ENCODE assay signal across 18 cellular contexts in genomic region chr2:132373391-132374135, GRCh38. TPM values are rescaled to one million over a fixed set of nuclear protein-coding genes. Genes with fewer than 3 reads are reported as not detected.
DNase-seq lines count a peak whose midpoint lies in the region; ATAC-seq and TF ChIP-seq lines count a peak whose summit lies in the region.
"Had no signal": no experiment of that assay in that cellular context is flagged by ENCODE, and none has a peak within 500 bp of the region (broad histone marks: within the 10 kb centered on the region; RNA-seq: fewer than 3 reads in every experiment).

No MANE protein-coding gene starts in this region.

- H3K36me3 Mint-ChIP-seq in neural crest cell (ENCODE audit: low read depth): no peaks in the 10 kb centered on the region

- no peaks in the 10 kb centered on the region for H3K27me3 Mint-ChIP-seq in neural crest cell (ENCODE audit: low read depth)

- H3K4me3 Mint-ChIP-seq in neural crest cell: no peak overlapping the region
- H3K4me3 Mint-ChIP-seq: H9 had no signal

- H3K4me3 ChIP-seq in RWPE2 (ENCODE audit: severe bottlenecking): no peak overlapping the region
- no peak overlapping the region for H3K4me3 ChIP-seq in colonic mucosa
- H3K4me3 ChIP-seq: K562 had no signal

- no peaks in the 10 kb centered on the region for H3K9me3 ChIP-seq in RWPE2 (ENCODE audit: severe bottlenecking)
- no peaks in the 10 kb centered on the region for H3K9me3 ChIP-seq in colonic mucosa

- intact Hi-C loops in colonic mucosa (cut with DNase I): no loop called here

- H3K9ac ChIP-seq in colonic mucosa (ENCODE audit: low read depth in 2 of 2, low read length in 2 of 2): no peak overlapping the region

- peak overlapping the region; percentile 19 for H3K27ac ChIP-seq in RWPE2 (ENCODE audit: poor library complexity, severe bottlenecking)
- H3K27ac ChIP-seq in colonic mucosa: peak overlapping the region; percentile 52
- H3K27ac ChIP-seq: RWPE1 had no signal

- TF ChIP-seq CTCF in RWPE2 (IDR thresholded peaks at IDR 0.05; ENCODE audit: poor library complexity, severe bottlenecking): no peak
- TF ChIP-seq CTCF in colonic mucosa (IDR thresholded peaks at IDR 0.05): no peak
- TF ChIP-seq CTCF in neural crest cell (conservative IDR thresholded peaks at IDR 0.05): no peak

- no peaks in the 10 kb centered on the region for H3K4me1 ChIP-seq in RWPE2 (ENCODE audit: insufficient read depth, poor library complexity, severe bottlenecking)
- no peaks in the 10 kb centered on the region for H3K4me1 ChIP-seq in colonic mucosa

- no peak for ATAC-seq in RWPE2 (ENCODE audit: low read depth)
- no peak for ATAC-seq in HG03520 (IDR thresholded peaks at IDR 0.05; ENCODE audit: unreplicated experiment)
- ATAC-seq: K562, PC-3 had no signal

- H3K36me3 ChIP-seq in RWPE2 (ENCODE audit: low read depth) (no peaks in the 10 kb centered on the region), colonic mucosa (no peaks in the 10 kb centered on the region)

- peaks cover 6% of the 10 kb centered on the region for H3K9me3 Mint-ChIP-seq in neural crest cell

- H3K4me1 Mint-ChIP-seq in neural crest cell: no peaks in the 10 kb centered on the region

- H3K27me3 ChIP-seq in RWPE2 (ENCODE audit: insufficient read depth, poor library complexity, severe bottlenecking): no peaks in the 10 kb centered on the region
- no peaks in the 10 kb centered on the region for H3K27me3 ChIP-seq in colonic mucosa

- H3K27ac Mint-ChIP-seq in neural crest cell (ENCODE audit: unreplicated experiment): peak overlapping the region; percentile 81
- H3K27ac Mint-ChIP-seq: H9 had no signal

- DNase-seq in EL (peak; percentile 14), RWPE2 (ENCODE audit: low spot score) (no peak), colonic mucosa (no peak), neural crest cell (ENCODE audit: low read depth, low spot score) (no peak), AG08396 (ENCODE audit: low spot score) (no peak), iPS-NIHi7 (ENCODE audit: extremely low spot score) (no peak), DMS 273 treated with DMSO at 0.1 percent for 48 hours (lab: John Stamatoyannopoulos, UW) (no peak)
- DNase-seq: C1 segment of cervical spinal cord, DND-41, H9, NCI-H187, NCI-H226, NCI-H524, NCI-H82, PC-3 had no signal

RNA-seq across cellular contexts. Expression of gene GPR39, which starts 43.0 kb away (rescaled TPM):
- 10 to 100 TPM; 12.3 to 14.6 TPM for total RNA-seq in colonic mucosa
- 0.25 and 0.35 TPM in 2 replicates for total RNA-seq in neural crest cell
